In genomic region chr9:2859776-2860379, GRCh38 we compare ENCODE assay signal across 9 cellular contexts. TPM values are rescaled to one million over a fixed set of nuclear protein-coding genes. Genes with fewer than 3 reads are reported as not detected.
DNase-seq lines count a peak whose midpoint lies in the region; ATAC-seq, FAIRE-seq and TF ChIP-seq lines count a peak whose summit lies in the region.
"Had no signal": no experiment of that assay in that cellular context is flagged by ENCODE, and none has a peak within 500 bp of the region (broad histone marks: within the 10 kb centered on the region; RNA-seq: fewer than 3 reads in every experiment).

No MANE protein-coding gene starts in this region.

- ATAC-seq in GM21786 (IDR thresholded peaks at IDR 0.05; ENCODE audit: unreplicated experiment) (peak; percentile 50), HG02938 (IDR thresholded peaks at IDR 0.05; ENCODE audit: unreplicated experiment) (no peak)

- intact Hi-C loops in MCF 10A (cut with micrococcal nuclease) = loop anchor here (5.0 to 10.0 kb wide), 3 partner anchors 97 to 665 kb away; partner anchors contain the start of gene RFX3

- peaks cover 6% of the 10 kb centered on the region for H3K9me3 Mint-ChIP-seq in MCF 10A (ENCODE audit: unreplicated experiment)
- H3K9me3 Mint-ChIP-seq: natural killer cell treated with Interleukin-12 subunit alpha and Interleukin-12 subunit beta and Interleukin-15 and Interleukin-18, amount 100 ng/mL, for 72 hours had no signal

- FAIRE-seq in D721Med (lab: Jason Lieb, UNC) = peak; percentile 73

- no peak overlapping the region for H3K4me3 Mint-ChIP-seq in MCF 10A (ENCODE audit: unreplicated experiment)
- H3K4me3 Mint-ChIP-seq: natural killer cell treated with Interleukin-12 subunit alpha and Interleukin-12 subunit beta and Interleukin-15 and Interleukin-18, amount 100 ng/mL, for 72 hours had no signal

- DNase-seq in D721Med (ENCODE audit: insufficient read length, low spot score) (peak; percentile 27), NCI-H146 treated with DMSO at 0.1 percent for 48 hours (lab: John Stamatoyannopoulos, UW; ENCODE audit: unreplicated experiment) (peak; percentile 55), T-helper 9 cell (peak; percentile 26), MCF 10A (ENCODE audit: unreplicated experiment) (peak; percentile 71), kidney glomerular epithelial cell (lab: John Stamatoyannopoulos, UW) (peak; percentile 65)
- DNase-seq in stimulated activated CD8-positive, alpha-beta memory T cell treated with anti-CD3 and anti-CD28 coated beads, Interleukin-15, amount 100 ng/mL, for 48 hours (ENCODE audit: low read depth in 2 of 2) = peak; percentile 19 to 33

- no peaks in the 10 kb centered on the region for H3K36me3 Mint-ChIP-seq in MCF 10A (ENCODE audit: insufficient read depth, unreplicated experiment)
- H3K36me3 Mint-ChIP-seq: natural killer cell treated with Interleukin-12 subunit alpha and Interleukin-12 subunit beta and Interleukin-15 and Interleukin-18, amount 100 ng/mL, for 72 hours had no signal

- H3K27me3 Mint-ChIP-seq in MCF 10A (ENCODE audit: insufficient read depth, unreplicated experiment) = peaks cover 73% of the 10 kb centered on the region

- TF ChIP-seq CTCF in D721Med (IDR thresholded peaks at IDR 0.05; ENCODE audit: insufficient read depth, missing control alignments) = peak; percentile 81
- peak; percentile 67 for TF ChIP-seq CTCF in MCF 10A (IDR thresholded peaks at IDR 0.05; ENCODE audit: unreplicated experiment)

- no TSS peak for BruUV-seq in MCF 10A (replicated peaks; lab: Mats Ljungman, UMichigan)

- POLR2A ChIA-PET in MCF 10A (lab: Yijun Ruan, JAX) = interaction anchor here (1.0 to 1.3 kb wide), 2 partner anchors 11 to 16 kb away, joined by 3 to 5 read pairs; partner anchors contain the start of gene PUM3

- no peaks in the 10 kb centered on the region for H3K4me1 Mint-ChIP-seq in MCF 10A (ENCODE audit: insufficient read depth, unreplicated experiment)

- no peak overlapping the region for H3K27ac Mint-ChIP-seq in MCF 10A (ENCODE audit: low read depth, unreplicated experiment)
- H3K27ac Mint-ChIP-seq: natural killer cell treated with Interleukin-12 subunit alpha and Interleukin-12 subunit beta and Interleukin-15 and Interleukin-18, amount 100 ng/mL, for 72 hours had no signal

- CTCF ChIA-PET in MCF 10A (lab: Yijun Ruan, JAX) = interaction anchor here (0.6 to 3.9 kb wide), 20 partner anchors 10 to 1520 kb away, joined by 3 to 39 read pairs (median 3); partner anchors contain the start of gene KCNV2

RNA-seq across cellular contexts. Expression of gene PUM3, which starts 16.0 kb away (rescaled TPM):
- total RNA-seq in MCF 10A (2022) = 65.3 and 83.0 TPM in 2 replicates
